9 cellular contexts compared by ENCODE assay signal in genomic region chr3:58013973-58014649, GRCh38. TPM values are rescaled to one million over a fixed set of nuclear protein-coding genes. Genes with fewer than 3 reads are reported as not detected.
DNase-seq lines count a peak whose midpoint lies in the region; ATAC-seq and TF ChIP-seq lines count a peak whose summit lies in the region.
"Had no signal": no experiment of that assay in that cellular context is flagged by ENCODE, and none has a peak within 500 bp of the region (broad histone marks: within the 10 kb centered on the region; RNA-seq: fewer than 3 reads in every experiment).

No MANE protein-coding gene starts in this region.

- 74% methylated on average over 10 of the region's 10 CpGs for WGBS in liver
- 51 to 57% methylated on average over 7 to 9 of the region's 10 CpGs for WGBS in thyroid gland, 2 donors

- intact Hi-C loops in thyroid gland (cut with DNase I), result loop anchor here (10.0 kb wide), 1 partner anchor 101 kb away; no protein-coding TSS in a partner anchor

- peak overlapping the region; percentile 46 for H3K9ac ChIP-seq in HUES6 (ENCODE audit: low read length)
- H3K9ac ChIP-seq in liver (ENCODE audit: low read depth in 1 of 2, low read length in 2 of 2), result no peak overlapping the region

- no peak for ATAC-seq in GM18519 (IDR thresholded peaks at IDR 0.05; ENCODE audit: low FRiP score, unreplicated experiment)

- DNase-seq in cerebellum (ENCODE audit: low spot score), result peak; percentile 58
- peak; percentile 66 to 73 for DNase-seq in thyroid gland
- DNase-seq in SHP77 treated with DMSO at 0.1 percent for 48 hours (lab: John Stamatoyannopoulos, UW), result no peak
- DNase-seq in COR-L47 (lab: John Stamatoyannopoulos, UW), result no peak
- DNase-seq in H7, result no peak
- DNase-seq: activated CD4-positive, alpha-beta T cell treated with anti-CD3 and anti-CD28 coated beads for 4 hours had no signal

- no peaks in the 10 kb centered on the region for H3K27me3 ChIP-seq in HUES6 (ENCODE audit: control insufficient read depth, insufficient read depth, low read length)
- no peaks in the 10 kb centered on the region for H3K27me3 ChIP-seq in liver (ENCODE audit: control insufficient read depth in 4 of 4, insufficient read depth in 4 of 4, low read length in 3 of 4)
- H3K27me3 ChIP-seq in thyroid gland, result no peaks in the 10 kb centered on the region
- no peaks in the 10 kb centered on the region for H3K27me3 ChIP-seq in H7 (ENCODE audit: control insufficient read depth, insufficient read depth, low read length)

- H3K27ac ChIP-seq in HUES6 (ENCODE audit: low read depth, low read length) (peak overlapping the region; percentile 74; the same call in 1 of the 2 replicates), liver (ENCODE audit: low read depth in 1 of 2, low read length in 2 of 2) (peak overlapping the region; percentile 16 to 18), thyroid gland (peak overlapping the region; percentile 81 to 97 (median 91))

- no peak for TF ChIP-seq POLR2A in thyroid gland (IDR thresholded peaks at IDR 0.05)

- no peak for TF ChIP-seq RAD21 in liver (IDR thresholded peaks at IDR 0.05)

- H3K4me1 ChIP-seq in HUES6 (ENCODE audit: control insufficient read depth, insufficient read depth, low read length) (peaks cover 58% of the 10 kb centered on the region), liver (ENCODE audit: control insufficient read depth in 4 of 4, insufficient read depth in 4 of 4, low read length in 3 of 4) (peaks cover 10 to 74% (median 57%) of the 10 kb centered on the region in 4 donors), thyroid gland (peaks cover 73 to 79% of the 10 kb centered on the region in 2 donors)

- no peaks in the 10 kb centered on the region for H3K9me3 ChIP-seq in HUES6 (ENCODE audit: control insufficient read depth, insufficient read depth, low read depth, low read length)
- no peaks in the 10 kb centered on the region for H3K9me3 ChIP-seq in liver (ENCODE audit: control insufficient read depth in 4 of 4, low read length in 3 of 4)
- H3K9me3 ChIP-seq in thyroid gland, result no peaks in the 10 kb centered on the region

- H3K36me3 ChIP-seq in HUES6 (ENCODE audit: control insufficient read depth, insufficient read depth, low read length) (0 out of 2 replicates have a peak, but pooled peaks cover 8% of the 10 kb centered on the region), liver (ENCODE audit: control insufficient read depth in 4 of 4, insufficient read depth in 3 of 4, low read depth in 1 of 4, low read length in 3 of 4) (no peaks in the 10 kb centered on the region), thyroid gland (no peaks in the 10 kb centered on the region), H7 (replicated peaks; ENCODE audit: control insufficient read depth, insufficient read depth, low read length) (no peaks in the 10 kb centered on the region; the same call in 1 of the 2 replicates)

- TF ChIP-seq CTCF in liver (IDR thresholded peaks at IDR 0.05; ENCODE audit: low read depth, low read length, missing input control) (no peak), thyroid gland (IDR thresholded peaks at IDR 0.05) (no peak)

- no peak overlapping the region for H3K4me3 ChIP-seq in HUES6 (ENCODE audit: low read depth, low read length)
- no peak overlapping the region for H3K4me3 ChIP-seq in liver (ENCODE audit: low read depth in 1 of 3, low read length in 3 of 3)
- no peak overlapping the region for H3K4me3 ChIP-seq in thyroid gland (replicated peaks in 1 of 3)
- H3K4me3 ChIP-seq in H7 (ENCODE audit: insufficient read depth, low read depth, low read length), result no peak overlapping the region

TF ChIP-seq in liver, 16 proteins besides CTCF, POLR2A, EP300 and RAD21:
- TF ChIP-seq HNF4A (conservative IDR thresholded peaks at IDR 0.05) (no peak), FOXA2 (IDR thresholded peaks at IDR 0.05) (no peak), HNF4G (IDR thresholded peaks at IDR 0.05) (no peak), RXRA (IDR thresholded peaks at IDR 0.05) (no peak), EGR1 (IDR thresholded peaks at IDR 0.05; ENCODE audit: low read depth in 2 of 2) (no peak), NR2F2 (IDR thresholded peaks at IDR 0.05) (no peak)
TF ChIP-seq in liver: peak in this region for 0.

RNA-seq across cellular contexts. Expression of gene FLNB, which starts 5.9 kb away (rescaled TPM):
- 57.6 TPM for total RNA-seq in cerebellum
- 100 to 1,000 TPM in 1 of 2 donors, 10 to 100 TPM in 1; 53.8 to 124 TPM for total RNA-seq in liver
- polyA plus RNA-seq in liver, result 10 to 100 TPM; 22.9 to 34.7 TPM
- 100 to 1,000 TPM; 164 to 258 (median 242) TPM for total RNA-seq in thyroid gland
- total RNA-seq in H7 (2014; rRNA removed; shearing (Covaris generic)), result 75.4 and 116 TPM in 2 replicates

Comparison
In these comparisons a context has a peak if more than half of its experiments do, and no peak if none do; other contexts are left out.
1. H3K27ac ChIP-seq: peak in every context shown above with its lines; median percentile 91 in thyroid gland; 74 in HUES6; 17 in liver.
2. DNase-seq: peak in cerebellum (single experiment) and thyroid gland (2 of 2); none in SHP77 treated with DMSO at 0.1 percent for 48 hours (single experiment), COR-L47 (single experiment) and H7 (single experiment).